Comparison of ENCODE assay signal across 19 cellular contexts in the genomic region with DNA sequence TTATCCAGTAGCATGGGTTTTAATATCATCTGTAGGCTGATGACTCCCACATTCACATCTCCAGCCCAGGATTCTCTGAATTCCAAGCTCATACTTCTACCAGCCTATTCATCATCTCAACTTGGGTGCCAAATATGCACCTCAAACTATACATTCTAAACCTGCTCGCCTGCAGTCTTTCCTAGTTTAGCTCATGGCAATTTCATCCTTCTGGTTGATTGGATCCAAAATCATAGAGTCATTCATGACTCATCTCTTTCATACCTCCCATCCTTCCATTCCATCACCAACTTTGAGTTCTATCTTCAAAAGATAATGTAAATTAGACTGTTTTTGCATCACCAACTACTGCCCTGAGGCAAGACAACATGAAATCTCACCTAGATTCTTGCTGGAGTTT.
DNase-seq lines count a peak whose midpoint lies in the region; ATAC-seq lines count a peak whose summit lies in the region.
"Had no signal": no experiment of that assay in that cellular context is flagged by ENCODE, and none has a peak within 500 bp of the region (broad histone marks: within the 10 kb centered on the region; RNA-seq: fewer than 3 reads in every experiment).

No MANE protein-coding gene starts in this region.

- CTCF ChIA-PET in CD4-positive, alpha-beta memory T cell (lab: Charles Lee; ENCODE audit: partially characterized antibody): interaction anchor here (2.2 to 2.6 kb wide), 2 partner anchors 9 to 48 kb away, joined by 7 to 9 read pairs; no protein-coding TSS in a partner anchor

- H3K27me3 Mint-ChIP-seq in CD4-positive, alpha-beta memory T cell: no peaks in the 10 kb centered on the region

- no peak overlapping the region for H3K9ac ChIP-seq in GM23248

- no peaks in the 10 kb centered on the region for H3K36me3 ChIP-seq in CD4-positive, alpha-beta memory T cell (ENCODE audit: insufficient read depth, low read length)
- no peaks in the 10 kb centered on the region for H3K36me3 ChIP-seq in GM23248 (ENCODE audit: low read depth)

- H3K4me1 ChIP-seq in CD4-positive, alpha-beta memory T cell (ENCODE audit: insufficient read depth, low read length): peaks cover 39% of the 10 kb centered on the region
- H3K4me1 ChIP-seq in GM23248 (ENCODE audit: insufficient read depth): peaks cover 17% of the 10 kb centered on the region

- POLR2A ChIA-PET in CD4-positive, alpha-beta memory T cell (lab: Charles Lee; ENCODE audit: partially characterized antibody): interaction anchor here (0.8 kb wide), 1 partner anchor 9 kb away, joined by 4 read pairs; no protein-coding TSS in a partner anchor

- H3K9me2 ChIP-seq in GM23248 (ENCODE audit: insufficient read depth): no peaks in the 10 kb centered on the region

- H3K9me3 ChIP-seq in CD4-positive, alpha-beta memory T cell (ENCODE audit: control insufficient read depth in 1 of 2, low read length in 2 of 2): no peaks in the 10 kb centered on the region
- H3K9me3 ChIP-seq in GM23248 (ENCODE audit: low read depth): no peaks in the 10 kb centered on the region

- peak overlapping the region in 4 of 7 donors; percentile 0 to 17 (median 10) for H3K27ac Mint-ChIP-seq in CD4-positive, alpha-beta memory T cell

- H3K36me3 Mint-ChIP-seq in CD4-positive, alpha-beta memory T cell: no peaks in the 10 kb centered on the region

- 90 to 100% methylated on average over 1 of the region's 1 CpG for WGBS in GM23248 (ENCODE audit: low coverage in 1 of 2, low lambda C conversion rate in 2 of 2, missing lambda C conversion rate in 2 of 2), 2 experiments

- in situ Hi-C loops in GM23248 (cut with MboI): no loop called here

- H4K20me1 ChIP-seq in GM23248 (ENCODE audit: insufficient read depth): no peaks in the 10 kb centered on the region

- peaks cover 22% of the 10 kb centered on the region for H3F3A ChIP-seq in GM23248 (ENCODE audit: insufficient read depth)

- ATAC-seq in GM18867 (IDR thresholded peaks at IDR 0.05; ENCODE audit: unreplicated experiment) (no peak), GM18858 (IDR thresholded peaks at IDR 0.05; ENCODE audit: unreplicated experiment) (no peak), GM19324 (IDR thresholded peaks at IDR 0.05; ENCODE audit: low FRiP score, unreplicated experiment) (no peak)
- ATAC-seq: GM12878, Panc1, SK-N-SH treated with all-trans-retinoic acid at 6 μM for 48 hours had no signal

- H3K79me2 ChIP-seq in GM23248 (ENCODE audit: insufficient read depth): no peaks in the 10 kb centered on the region

- no peak overlapping the region for H2AFZ ChIP-seq in GM23248

- peaks cover 0 to 3% (median 0%) of the 10 kb centered on the region in 8 donors for H3K9me3 Mint-ChIP-seq in CD4-positive, alpha-beta memory T cell

- H3K27me3 ChIP-seq in CD4-positive, alpha-beta memory T cell (ENCODE audit: insufficient read depth, low read length): no peaks in the 10 kb centered on the region
- no peaks in the 10 kb centered on the region for H3K27me3 ChIP-seq in GM23248 (replicated peaks; ENCODE audit: insufficient read depth)

- no peak for DNase-seq in CD4-positive, alpha-beta memory T cell
- DNase-seq in GM23248 (peak; percentile 25), amniotic epithelial cell (ENCODE audit: low read depth) (peak; percentile 61), kidney tubule cell (ENCODE audit: low spot score) (peak; percentile 65)
- DNase-seq: DMS53, MM.1S, NCI-H1105 treated with DMSO at 0.1 percent for 48 hours, NCI-H1930, NCI-H2171 treated with DMSO at 0.1 percent for 48 hours, NCI-H510A, NCI-H82, Right ventricle myocardium superior had no signal

- peaks cover 30 to 62% (median 40%) of the 10 kb centered on the region in 4 donors for H3K4me1 Mint-ChIP-seq in CD4-positive, alpha-beta memory T cell

- no peak overlapping the region for H3K27ac ChIP-seq in CD4-positive, alpha-beta memory T cell (ENCODE audit: low read depth, low read length)
- H3K27ac ChIP-seq in GM23248: no peak overlapping the region
- H3K27ac ChIP-seq: C4-2B had no signal

- H3K4me3 Mint-ChIP-seq in CD4-positive, alpha-beta memory T cell: no peak overlapping the region

- H3K4me3 ChIP-seq in CD4-positive, alpha-beta memory T cell (ENCODE audit: low read length in 2 of 2): no peak overlapping the region
- H3K4me3 ChIP-seq in GM23248: no peak overlapping the region
- H3K4me3 ChIP-seq: GM12878 had no signal

- intact Hi-C loops in CD4-positive, alpha-beta memory T cell (cut with micrococcal nuclease): no loop called here

- no peak overlapping the region for H3K4me2 ChIP-seq in GM23248 (ENCODE audit: unreplicated experiment)

Comparison
In these comparisons a context has a peak if more than half of its experiments do, and no peak if none do; other contexts are left out.
1. DNase-seq: peak in GM23248 (single experiment), amniotic epithelial cell (single experiment) and kidney tubule cell (single experiment); none in CD4-positive, alpha-beta memory T cell (0 of 5).